In genomic region chrX:109684136-109684535, GRCh38 we compare ENCODE assay signal across 1 cellular context.
TF ChIP-seq lines count a peak whose summit lies in the region.

No MANE protein-coding gene starts in this region.

TF ChIP-seq in IMR-90, 13 proteins besides CTCF, POLR2A, EP300 and RAD21 (continued from another document):
- TF ChIP-seq NFE2L2 (IDR thresholded peaks at IDR 0.05; ENCODE audit: low read depth, low read length): no peak
- TF ChIP-seq ELK1 (IDR thresholded peaks at IDR 0.05; ENCODE audit: borderline replicate concordance, low read depth, low read length): no peak
- TF ChIP-seq BHLHE40 (IDR thresholded peaks at IDR 0.05; ENCODE audit: low read depth, low read length): no peak
